In genomic region chr2:188068093-188068492, GRCh38 we compare ENCODE assay signal across 26 cellular contexts.
DNase-seq lines count a peak whose midpoint lies in the region; TF ChIP-seq lines count a peak whose summit lies in the region.
"Had no signal": no experiment of that assay in that cellular context is flagged by ENCODE, and none has a peak within 500 bp of the region (broad histone marks: within the 10 kb centered on the region; RNA-seq: fewer than 3 reads in every experiment).

No MANE protein-coding gene starts in this region.

- H3K9me3 Mint-ChIP-seq in neural progenitor cell: peaks cover under 1% of the 10 kb centered on the region

- H3K9ac ChIP-seq in neural progenitor cell: no peak overlapping the region

- no peaks in the 10 kb centered on the region for H3K36me3 Mint-ChIP-seq in neural progenitor cell
- H3K36me3 Mint-ChIP-seq: activated naive CD8-positive, alpha-beta T cell treated with anti-CD3 and anti-CD28 coated beads, Interleukin-2, amount 10 ng/mL, durations not matched to agents 7 days and 5 days had no signal

- H3F3A ChIP-seq in neural progenitor cell (ENCODE audit: low read depth): no peaks in the 10 kb centered on the region

- no peak overlapping the region for H3K4me2 ChIP-seq in neural progenitor cell

- no peak overlapping the region for H3K4me3 ChIP-seq in epithelial cell of esophagus (ENCODE audit: low read length)
- H3K4me3 ChIP-seq in neural progenitor cell: no peak overlapping the region
- H3K4me3 ChIP-seq: K562, lower lobe of right lung, right lobe of liver, transverse colon had no signal

- no peaks in the 10 kb centered on the region for H3K79me2 ChIP-seq in neural progenitor cell (ENCODE audit: low read depth)

- TF ChIP-seq CTCF in epithelial cell of esophagus (IDR thresholded peaks at IDR 0.05; ENCODE audit: insufficient read depth, low read depth, low read length, missing control alignments): no peak
- no peak for TF ChIP-seq CTCF in neural progenitor cell (IDR thresholded peaks at IDR 0.05)

- H3K27me3 ChIP-seq in neural progenitor cell: no peaks in the 10 kb centered on the region
- H3K27me3 ChIP-seq: right lobe of liver, transverse colon had no signal

- no peak overlapping the region for H3K4me3 Mint-ChIP-seq in neural progenitor cell
- H3K4me3 Mint-ChIP-seq: activated CD4-positive, alpha-beta T cell treated with anti-CD3 and anti-CD28 coated beads for 36 hours; activated naive CD8-positive, alpha-beta T cell treated with anti-CD3 and anti-CD28 coated beads, Interleukin-2, amount 10 ng/mL, durations not matched to agents 7 days and 5 days; central memory CD8-positive, alpha-beta T cell; nephron had no signal

- no peaks in the 10 kb centered on the region for H4K20me1 ChIP-seq in neural progenitor cell (ENCODE audit: low read depth)

- H3K4me1 Mint-ChIP-seq in neural progenitor cell: no peaks in the 10 kb centered on the region
- H3K4me1 Mint-ChIP-seq: activated CD4-positive, alpha-beta T cell treated with anti-CD3 and anti-CD28 coated beads for 36 hours; activated naive CD8-positive, alpha-beta T cell treated with anti-CD3 and anti-CD28 coated beads, Interleukin-2, amount 10 ng/mL, durations not matched to agents 7 days and 5 days; central memory CD8-positive, alpha-beta T cell; nephron had no signal

- H3K36me3 ChIP-seq in neural progenitor cell: no peaks in the 10 kb centered on the region
- H3K36me3 ChIP-seq: lower lobe of right lung, right lobe of liver, transverse colon had no signal

- DNase-seq in ELR (ENCODE audit: low read depth): peak; percentile 74
- DNase-seq in HT1080 (ENCODE audit: low read depth): peak; percentile 29
- DNase-seq in epithelial cell of esophagus (ENCODE audit: low read depth): peak; percentile 34
- DNase-seq in neural progenitor cell (ENCODE audit: low spot score): no peak
- no peak for DNase-seq in ureter (ENCODE audit: low spot score)
- DNase-seq in hypothalamus (lab: John Stamatoyannopoulos, UW): no peak
- no peak for DNase-seq in cerebellar nuclear complex (lab: John Stamatoyannopoulos, UW)
- DNase-seq: activated CD4-positive, alpha-beta T cell treated with anti-CD3 and anti-CD28 coated beads for 36 hours; activated CD8-positive, alpha-beta memory T cell treated with anti-CD3 and anti-CD28 coated beads for 24 hours; activated effector memory CD4-positive, alpha-beta T cell treated with anti-CD3 and anti-CD28 coated beads, Interleukin-2, amount 50 U/mL, for 16 hours; activated naive CD8-positive, alpha-beta T cell treated with anti-CD3 and anti-CD28 coated beads, Interleukin-2, amount 10 ng/mL, durations not matched to agents 7 days and 5 days; Calu3; GOT3; kidney; lower lobe of right lung; NCI-H1105; NCI-H2081; NCI-H446; right lobe of liver; stimulated activated CD4-positive, alpha-beta T cell treated with anti-CD3 and anti-CD28 coated beads, Interleukin-2, amount 100 ng/mL, for 48 hours; T-helper 2 cell; transverse colon had no signal

- no peak overlapping the region for H3K27ac ChIP-seq in neural progenitor cell
- H3K27ac ChIP-seq: C4-2B, lower lobe of right lung, right lobe of liver, transverse colon had no signal

- H3K27ac Mint-ChIP-seq in neural progenitor cell: no peak overlapping the region
- H3K27ac Mint-ChIP-seq: activated CD4-positive, alpha-beta T cell treated with anti-CD3 and anti-CD28 coated beads for 36 hours; activated naive CD8-positive, alpha-beta T cell treated with anti-CD3 and anti-CD28 coated beads, Interleukin-2, amount 10 ng/mL, durations not matched to agents 7 days and 5 days; nephron had no signal

- no peaks in the 10 kb centered on the region for H3K27me3 Mint-ChIP-seq in neural progenitor cell (ENCODE audit: insufficient read depth, low read depth)
- H3K27me3 Mint-ChIP-seq: activated CD4-positive, alpha-beta T cell treated with anti-CD3 and anti-CD28 coated beads for 36 hours; activated naive CD8-positive, alpha-beta T cell treated with anti-CD3 and anti-CD28 coated beads, Interleukin-2, amount 10 ng/mL, durations not matched to agents 7 days and 5 days; central memory CD8-positive, alpha-beta T cell had no signal

- no peaks in the 10 kb centered on the region for H3K4me1 ChIP-seq in neural progenitor cell
- H3K4me1 ChIP-seq: lower lobe of right lung, right lobe of liver, transverse colon had no signal

- H2AFZ ChIP-seq in neural progenitor cell (replicated peaks): peak overlapping the region; percentile 75

- H3K9me3 ChIP-seq in neural progenitor cell (ENCODE audit: low read depth): no peaks in the 10 kb centered on the region
- H3K9me3 ChIP-seq: right lobe of liver, transverse colon had no signal

Comparison
In these comparisons a context has a peak if more than half of its experiments do, and no peak if none do; other contexts are left out.
1. DNase-seq: peak in ELR (single experiment), HT1080 (single experiment) and epithelial cell of esophagus (single experiment); none in neural progenitor cell (single experiment), ureter (single experiment), hypothalamus (0 of 51) and cerebellar nuclear complex (0 of 2).